ENCODE assay signal across 12 cellular contexts in genomic region chr4:19748470-19748869, GRCh38.
DNase-seq lines count a peak whose midpoint lies in the region; ATAC-seq, FAIRE-seq and TF ChIP-seq lines count a peak whose summit lies in the region.
"Had no signal": no experiment of that assay in that cellular context is flagged by ENCODE, and none has a peak within 500 bp of the region (broad histone marks: within the 10 kb centered on the region; RNA-seq: fewer than 3 reads in every experiment).

No MANE protein-coding gene starts in this region.

- H3K27me3 ChIP-seq in smooth muscle cell (ENCODE audit: low read depth) = no peaks in the 10 kb centered on the region
- H3K27me3 ChIP-seq in small intestine (ENCODE audit: control insufficient read depth in 2 of 2, insufficient read depth in 2 of 2, low read length in 2 of 2) = no peaks in the 10 kb centered on the region

- no peak for FAIRE-seq in small intestine (lab: Jason Lieb, UNC)

- H3K36me3 ChIP-seq in smooth muscle cell (ENCODE audit: low read depth) (no peaks in the 10 kb centered on the region), small intestine (ENCODE audit: control insufficient read depth in 2 of 2, insufficient read depth in 2 of 2, low read length in 2 of 2) (no peaks in the 10 kb centered on the region)

- no peaks in the 10 kb centered on the region for H3K4me1 ChIP-seq in smooth muscle cell (ENCODE audit: low read depth)
- no peaks in the 10 kb centered on the region for H3K4me1 ChIP-seq in small intestine (ENCODE audit: control insufficient read depth in 2 of 2, insufficient read depth in 1 of 2, low read depth in 1 of 2, low read length in 1 of 2)

- H4K20me1 ChIP-seq in smooth muscle cell (ENCODE audit: low read depth) = no peaks in the 10 kb centered on the region

- peak overlapping the region; percentile 44 for H3K4me2 ChIP-seq in smooth muscle cell

- no peaks in the 10 kb centered on the region for H3K9me3 Mint-ChIP-seq in glutamatergic neuron (ENCODE audit: unreplicated experiment)

- no peaks in the 10 kb centered on the region for H3K36me3 Mint-ChIP-seq in glutamatergic neuron (ENCODE audit: unreplicated experiment)
- H3K36me3 Mint-ChIP-seq: activated naive CD4-positive, alpha-beta T cell treated with anti-CD3 and anti-CD28 coated beads, Interleukin-2, amount 50 U/mL, for 72 hours; CD14-positive monocyte had no signal

- no peak overlapping the region for H3K9ac ChIP-seq in smooth muscle cell (ENCODE audit: low read depth)

- no peak overlapping the region for H3K4me3 Mint-ChIP-seq in glutamatergic neuron (ENCODE audit: unreplicated experiment)
- H3K4me3 Mint-ChIP-seq: CD14-positive monocyte had no signal

- WGBS in smooth muscle cell (ENCODE audit: low lambda C conversion rate) = 46% methylated on average over 3 of the region's 3 CpGs
- 60 to 67% (median 66%) methylated on average over 3 of the region's 3 CpGs for WGBS in small intestine, 3 donors

- no peak overlapping the region for H3K4me3 ChIP-seq in smooth muscle cell
- no peak overlapping the region for H3K4me3 ChIP-seq in small intestine (ENCODE audit: low read depth in 1 of 2, low read length in 2 of 2)

- ATAC-seq in left ventricle myocardium superior (peak; percentile 92), left lobe of liver (no peak), HG03196 (IDR thresholded peaks at IDR 0.05; ENCODE audit: unreplicated experiment) (no peak)
- ATAC-seq: activated naive CD4-positive, alpha-beta T cell treated with anti-CD3 and anti-CD28 coated beads, Interleukin-2, amount 50 U/mL, for 72 hours had no signal

- H3K79me2 ChIP-seq in smooth muscle cell (ENCODE audit: low read depth) = no peaks in the 10 kb centered on the region

- intact Hi-C loops in left ventricle myocardium superior (cut with micrococcal nuclease) = loop anchor here (5.0 kb wide), 1 partner anchor 81 kb away; no protein-coding TSS in a partner anchor

- H3K27me3 Mint-ChIP-seq in glutamatergic neuron (ENCODE audit: unreplicated experiment) = no peaks in the 10 kb centered on the region

- H3K4me1 Mint-ChIP-seq in glutamatergic neuron (ENCODE audit: low read depth, unreplicated experiment) = no peaks in the 10 kb centered on the region
- H3K4me1 Mint-ChIP-seq: CD14-positive monocyte had no signal

- no peak overlapping the region for H3K27ac Mint-ChIP-seq in glutamatergic neuron (ENCODE audit: unreplicated experiment)
- H3K27ac Mint-ChIP-seq: activated naive CD4-positive, alpha-beta T cell treated with anti-CD3 and anti-CD28 coated beads, Interleukin-2, amount 50 U/mL, for 72 hours; CD14-positive monocyte had no signal

- H2AFZ ChIP-seq in smooth muscle cell (ENCODE audit: low read depth) = no peak overlapping the region

- DNase-seq in EH (ENCODE audit: low read depth) (peak; percentile 91), astrocyte of the hippocampus (ENCODE audit: low read depth, low spot score) (peak; percentile 27), left ventricle myocardium superior (peak; percentile 20), smooth muscle cell (lab: John Stamatoyannopoulos, UW; ENCODE audit: unreplicated experiment) (no peak), glutamatergic neuron (no peak), small intestine (no peak), left lobe of liver (ENCODE audit: low spot score) (no peak)
- DNase-seq: NCI-H1048, NCI-H524 treated with DMSO at 0.1 percent for 48 hours had no signal

- H3F3A ChIP-seq in smooth muscle cell (ENCODE audit: low read depth) = no peaks in the 10 kb centered on the region

- peak overlapping the region; percentile 17 for H3K27ac ChIP-seq in smooth muscle cell (ENCODE audit: low read depth)
- H3K27ac ChIP-seq in small intestine (ENCODE audit: low read depth in 1 of 2, low read length in 1 of 2) = no peak overlapping the region

- TF ChIP-seq CTCF in smooth muscle cell (IDR thresholded peaks at IDR 0.05; ENCODE audit: borderline replicate concordance, insufficient read depth, poor library complexity, severe bottlenecking) = no peak
- no peak for TF ChIP-seq CTCF in glutamatergic neuron (IDR thresholded peaks at IDR 0.05; ENCODE audit: partially characterized antibody, unreplicated experiment)

- H3K9me3 ChIP-seq in smooth muscle cell (replicated peaks; ENCODE audit: low read depth) = no peaks in the 10 kb centered on the region
- no peaks in the 10 kb centered on the region for H3K9me3 ChIP-seq in small intestine (ENCODE audit: control insufficient read depth, low read depth)

Comparison
In these comparisons a context has a peak if more than half of its experiments do, and no peak if none do; other contexts are left out.
1. DNase-seq: peak in EH (single experiment), astrocyte of the hippocampus (single experiment) and left ventricle myocardium superior (single experiment); none in smooth muscle cell (single experiment), glutamatergic neuron (single experiment), small intestine (single experiment) and left lobe of liver (single experiment).